ENCODE assay signal across 18 cellular contexts in the genomic region with DNA sequence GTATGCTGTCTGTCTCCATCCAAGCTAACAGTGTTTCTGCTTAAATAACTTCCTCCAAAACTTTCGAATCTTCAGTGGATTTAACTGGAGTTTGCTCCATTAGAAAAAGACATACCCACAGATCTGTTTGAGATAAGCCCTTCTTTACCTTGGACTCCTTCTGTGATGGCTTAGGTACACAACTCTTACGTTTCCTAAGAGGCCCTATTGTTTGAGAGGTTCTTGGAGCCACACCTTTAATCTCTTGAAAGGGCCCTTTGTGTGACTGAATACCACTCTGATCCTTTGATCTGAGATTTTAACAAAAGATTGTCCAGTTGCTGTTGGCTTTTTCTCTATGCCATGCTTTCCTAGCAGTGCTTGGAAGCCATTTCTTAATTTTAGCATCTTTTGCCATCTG.
"Had no signal": no experiment of that assay in that cellular context is flagged by ENCODE, and none has a peak within 500 bp of the region (broad histone marks: within the 10 kb centered on the region; RNA-seq: fewer than 3 reads in every experiment).

No MANE protein-coding gene starts in this region.

- H3K9me3 ChIP-seq: left ventricle myocardium inferior, pancreas, psoas muscle, right atrium auricular region, tibial nerve had no signal

- DNase-seq: activated CD4-positive, alpha-beta T cell treated with anti-CD3 and anti-CD28 coated beads for 48 hours; activated CD8-positive, alpha-beta memory T cell treated with anti-CD3 and anti-CD28 coated beads, Interleukin-2, amount 10 ng/mL, durations not matched to agents 7 days and 5 days; activated CD8-positive, alpha-beta T cell treated with anti-CD3 and anti-CD28 coated beads for 36 hours; activated effector memory CD4-positive, alpha-beta T cell treated with anti-CD3 and anti-CD28 coated beads, Interleukin-2, amount 50 U/mL, for 16 hours; activated naive CD4-positive, alpha-beta T cell treated with anti-CD3 and anti-CD28 coated beads, Interleukin-2, amount 50 U/mL, for 16 hours; activated T-cell treated with anti-CD3 and anti-CD28 coated beads for 4 hours; anterior cingulate cortex; effector CD4-positive, alpha-beta T cell; immature natural killer cell; left ventricle myocardium inferior; midbrain; pancreas; psoas muscle; stimulated activated CD4-positive, alpha-beta T cell treated with anti-CD3 and anti-CD28 coated beads, Interleukin-4, amount 100 ng/mL, for 4 hours; substantia nigra had no signal

- ATAC-seq: activated CD8-positive, alpha-beta memory T cell treated with anti-CD3 and anti-CD28 coated beads, Interleukin-2, amount 10 ng/mL, durations not matched to agents 7 days and 5 days; activated CD8-positive, alpha-beta T cell treated with anti-CD3 and anti-CD28 coated beads for 36 hours; foreskin keratinocyte; pancreas; psoas muscle had no signal

- H3K36me3 ChIP-seq: left ventricle myocardium inferior, pancreas, right atrium auricular region, tibial nerve had no signal

- H3K27ac ChIP-seq: foreskin keratinocyte, left ventricle myocardium inferior, pancreas, psoas muscle, right atrium auricular region, tibial nerve had no signal

- H3K4me1 ChIP-seq: foreskin keratinocyte, left ventricle myocardium inferior, psoas muscle, right atrium auricular region, tibial nerve had no signal

- H3K27me3 ChIP-seq: foreskin keratinocyte, pancreas, right atrium auricular region, tibial nerve had no signal

- H3K4me3 ChIP-seq: left ventricle myocardium inferior, pancreas, psoas muscle, right atrium auricular region, tibial nerve had no signal
